In the genomic region with DNA sequence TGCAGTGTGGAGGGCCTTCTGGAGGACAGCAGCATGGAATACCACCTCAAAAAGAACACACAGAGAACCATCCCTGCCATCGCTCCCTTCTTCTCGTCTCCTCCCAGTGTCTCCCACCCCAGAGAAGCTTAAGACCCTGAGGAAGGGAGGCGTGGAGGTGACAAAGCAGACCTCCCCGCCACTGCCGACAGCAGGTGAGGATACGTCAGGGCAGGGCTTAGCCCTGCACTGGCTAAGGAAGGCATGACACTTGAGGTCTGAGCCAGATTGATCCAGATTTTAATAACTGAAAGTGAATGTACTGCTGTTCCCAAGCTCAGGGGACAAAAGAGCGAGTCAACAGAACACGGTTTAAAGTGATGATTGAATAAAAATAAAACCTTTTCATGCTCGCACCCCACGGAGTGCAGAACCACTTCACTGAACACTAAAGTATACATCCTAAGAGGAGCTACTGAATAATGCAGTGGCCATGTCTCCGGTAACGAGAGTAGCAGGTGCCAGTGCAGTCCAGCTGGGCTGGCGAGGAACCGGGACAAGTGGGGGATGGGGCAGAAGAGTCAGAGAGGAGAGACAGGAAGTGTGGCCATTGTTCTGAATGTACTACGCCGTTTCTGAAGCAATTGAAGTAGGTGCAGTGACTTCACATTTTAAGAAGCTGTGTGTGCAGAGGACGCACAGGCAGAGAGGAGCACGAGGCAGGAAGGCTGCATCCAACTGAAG, we compare ENCODE assay signal across 10 cellular contexts.
A peak's percentile ranks its signal among the peaks of the same experiment; 100 is the strongest.
DNase-seq lines count a peak whose midpoint lies in the region; ATAC-seq and TF ChIP-seq lines count a peak whose summit lies in the region.
"Had no signal": no experiment of that assay in that cellular context is flagged by ENCODE, and none has a peak within 500 bp of the region (broad histone marks: within the 10 kb centered on the region; RNA-seq: fewer than 3 reads in every experiment).

No MANE protein-coding gene starts in this region.

- TF ChIP-seq CTCF in dorsolateral prefrontal cortex (IDR thresholded peaks at IDR 0.05 in 54 of 56, conservative IDR thresholded peaks at IDR 0.05 in 2 of 56; ENCODE audit: low read depth in 1 of 56, partially characterized antibody in 56 of 56) (no peak), endothelial cell (IDR thresholded peaks at IDR 0.05; ENCODE audit: unreplicated experiment) (no peak)

- H3K36me3 Mint-ChIP-seq in endothelial cell (ENCODE audit: low read depth, unreplicated experiment), result no peaks in the 10 kb centered on the region

- no peaks in the 10 kb centered on the region for H3K27me3 ChIP-seq in dorsolateral prefrontal cortex

- intact Hi-C loops in dorsolateral prefrontal cortex (cut with DNase I) (no loop called here), Right ventricle myocardium superior (cut with DNase I) (no loop called here)

- H3K4me3 Mint-ChIP-seq in endothelial cell (ENCODE audit: unreplicated experiment), result no peak overlapping the region
- H3K4me3 Mint-ChIP-seq: activated B cell treated with CpG ODN at 0.5 μM for 24 hours had no signal

- ATAC-seq in HG03196 (IDR thresholded peaks at IDR 0.05; ENCODE audit: unreplicated experiment) (no peak), Right ventricle myocardium superior (ENCODE audit: poor library complexity) (no peak)

- no peaks in the 10 kb centered on the region for H3K27me3 Mint-ChIP-seq in endothelial cell (ENCODE audit: unreplicated experiment)
- H3K27me3 Mint-ChIP-seq: activated B cell treated with CpG ODN at 0.5 μM for 24 hours had no signal

- H3K9me3 Mint-ChIP-seq in endothelial cell (ENCODE audit: unreplicated experiment), result no peaks in the 10 kb centered on the region

- DNase-seq in NCI-H1436 (lab: John Stamatoyannopoulos, UW), result peak; percentile 66
- DNase-seq in NCI-H345 (lab: John Stamatoyannopoulos, UW), result peak; percentile 98
- peak in 1 of 10 donors; percentile 12 for DNase-seq in dorsolateral prefrontal cortex
- no peak for DNase-seq in Right ventricle myocardium superior
- DNase-seq in endothelial cell (ENCODE audit: low spot score), result no peak
- no peak for DNase-seq in midbrain (lab: John Stamatoyannopoulos, UW)
- DNase-seq: activated B cell treated with CpG ODN at 0.5 μM for 24 hours, foreskin melanocyte, NCI-H446 had no signal

- H3K4me1 Mint-ChIP-seq in endothelial cell (ENCODE audit: unreplicated experiment), result peaks cover 12% of the 10 kb centered on the region
- H3K4me1 Mint-ChIP-seq: activated B cell treated with CpG ODN at 0.5 μM for 24 hours had no signal

- H3K27ac ChIP-seq in dorsolateral prefrontal cortex, result no peak overlapping the region

- H3K27ac Mint-ChIP-seq in endothelial cell (ENCODE audit: unreplicated experiment), result no peak overlapping the region
- H3K27ac Mint-ChIP-seq: activated B cell treated with CpG ODN at 0.5 μM for 24 hours had no signal

- peak overlapping the region in 42 of 59 donors; percentile 1 to 56 (median 29) for H3K4me3 ChIP-seq in dorsolateral prefrontal cortex

Comparison
In these comparisons a context has a peak if more than half of its experiments do, and no peak if none do; other contexts are left out.
1. DNase-seq: peak in NCI-H1436 (single experiment) and NCI-H345 (single experiment); none in Right ventricle myocardium superior (single experiment), endothelial cell (single experiment) and midbrain (single experiment).